In genomic region chr6:148747145-148747492, GRCh38 we compare ENCODE assay signal across 9 cellular contexts. TPM values are rescaled to one million over a fixed set of nuclear protein-coding genes. Genes with fewer than 3 reads are reported as not detected.
DNase-seq lines count a peak whose midpoint lies in the region; ATAC-seq, FAIRE-seq and TF ChIP-seq lines count a peak whose summit lies in the region.
"Had no signal": no experiment of that assay in that cellular context is flagged by ENCODE, and none has a peak within 500 bp of the region (broad histone marks: within the 10 kb centered on the region; RNA-seq: fewer than 3 reads in every experiment).

No MANE protein-coding gene starts in this region.

- H3K36me3 Mint-ChIP-seq in Calu3 (ENCODE audit: insufficient read depth, unreplicated experiment) (peaks cover 16% of the 10 kb centered on the region), type B pancreatic cell (no peaks in the 10 kb centered on the region)

- H4K8ac ChIP-seq in H1 (ENCODE audit: extremely low read depth, insufficient read depth, low read length), result no peak overlapping the region; the same call in 1 of the 2 replicates
- peak overlapping the region; percentile 27 for H4K8ac ChIP-seq in mesenchymal stem cell (ENCODE audit: low read length)

- H2AFZ ChIP-seq in H1 (ENCODE audit: low read length), result no peak overlapping the region
- peak overlapping the region; percentile 83 for H2AFZ ChIP-seq in mesenchymal stem cell (ENCODE audit: low read depth, low read length)

- no peak for TF ChIP-seq CTCF in Calu3 (IDR thresholded peaks at IDR 0.05; ENCODE audit: unreplicated experiment)
- no peak for TF ChIP-seq CTCF in H1 (IDR thresholded peaks at IDR 0.05; ENCODE audit: control extremely low read depth in 1 of 3, insufficient read depth in 1 of 3, low read depth in 1 of 3, low read length in 3 of 3)
- no peak for TF ChIP-seq CTCF in type B pancreatic cell (conservative IDR thresholded peaks at IDR 0.05)

- H3K9ac ChIP-seq in H1 (replicated peaks in 1 of 4; ENCODE audit: extremely low read depth in 1 of 4, low read depth in 3 of 4, low read length in 3 of 4), result peak overlapping the region; percentile 41 to 86 (median 64); a peak in 6 of 7 replicates
- H3K9ac ChIP-seq in mesenchymal stem cell (ENCODE audit: low read length), result peak overlapping the region; percentile 93

- intact Hi-C loops in Calu3 (cut with micrococcal nuclease; ENCODE audit: unreplicated experiment), result loop anchor here (10.0 kb wide), 1 partner anchor 88 kb away; no protein-coding TSS in a partner anchor

- H3K36me3 ChIP-seq in HAP-1 (replicated peaks) (no peaks in the 10 kb centered on the region), H1 (ENCODE audit: control insufficient read depth in 2 of 4, insufficient read depth in 4 of 4, low read length in 3 of 4) (no peaks in the 10 kb centered on the region; a peak in 1 of 8 replicates), mesenchymal stem cell (ENCODE audit: control insufficient read depth in 1 of 2, insufficient read depth in 2 of 2, low read depth in 1 of 2, low read length in 2 of 2) (no peaks in the 10 kb centered on the region)

- H3K27me3 Mint-ChIP-seq in Calu3 (ENCODE audit: unreplicated experiment), result peaks cover 16% of the 10 kb centered on the region
- peaks cover 31% of the 10 kb centered on the region for H3K27me3 Mint-ChIP-seq in type B pancreatic cell

- TF ChIP-seq RAD21 in H1 (IDR thresholded peaks at IDR 0.05 in 1 of 2, conservative IDR thresholded peaks at IDR 0.05 in 1 of 2; ENCODE audit: low read depth in 2 of 2, low read length in 2 of 2), result no peak

- peak; percentile 12 for ATAC-seq in SK-N-SH treated with all-trans-retinoic acid at 6 μM for 48 hours
- ATAC-seq in GM18519 (IDR thresholded peaks at IDR 0.05; ENCODE audit: low FRiP score, unreplicated experiment), result no peak

- peak overlapping the region; percentile 27 for H3K56ac ChIP-seq in H1 (replicated peaks; ENCODE audit: insufficient read length, low read depth, low read length)

- CTCF ChIA-PET in Calu3 (lab: Charles Lee), result no interaction called here
- CTCF ChIA-PET in H1 (lab: Charles Lee; ENCODE audit: partially characterized antibody), result interaction anchor here (0.9 to 3.1 kb wide), 3 partner anchors 11 to 46 kb away, joined by 3 to 17 read pairs (median 3); no protein-coding TSS in a partner anchor

- no TSS peak for BruUV-seq in Calu3 (replicated peaks; lab: Mats Ljungman, UMichigan)

- peaks cover 13% of the 10 kb centered on the region for H3K79me1 ChIP-seq in H1 (ENCODE audit: low read depth, low read length)
- peaks cover 16% of the 10 kb centered on the region for H3K79me1 ChIP-seq in mesenchymal stem cell (replicated peaks; ENCODE audit: low read length, poor library complexity, severe bottlenecking)

- H3K27ac Mint-ChIP-seq in Calu3 (ENCODE audit: unreplicated experiment) (no peak overlapping the region), type B pancreatic cell (peak overlapping the region; percentile 92)

- H3K79me2 ChIP-seq in H1 (ENCODE audit: control insufficient read depth in 1 of 2, insufficient read depth in 2 of 2, low read length in 2 of 2), result peaks cover 27 to 44% of the 10 kb centered on the region in 2 experiments

- H3K4me3 Mint-ChIP-seq in Calu3 (ENCODE audit: low read depth, unreplicated experiment), result peak overlapping the region; percentile 90
- H3K4me3 Mint-ChIP-seq in type B pancreatic cell, result peak overlapping the region; percentile 91

- in situ Hi-C loops in HAP-1 (cut with MboI; ENCODE audit: low sequenced_read_pairs), result loop anchor here (10.0 to 25.0 kb wide), 2 partner anchors 198 to 690 kb away; no protein-coding TSS in a partner anchor

- peak overlapping the region; percentile 99 for H3K4me2 ChIP-seq in H1 (ENCODE audit: insufficient read depth in 1 of 2, low read depth in 2 of 2, low read length in 2 of 2)
- H3K4me2 ChIP-seq in mesenchymal stem cell (ENCODE audit: low read length, poor library complexity, severe bottlenecking), result peak overlapping the region; percentile 99

- H3K4me1 Mint-ChIP-seq in Calu3 (ENCODE audit: low read depth, unreplicated experiment) (peaks cover 39% of the 10 kb centered on the region), type B pancreatic cell (ENCODE audit: unreplicated experiment) (peaks cover 19% of the 10 kb centered on the region)

- H3K4me3 ChIP-seq in HAP-1 (peak overlapping the region; percentile 87), H1 (ENCODE audit: extremely low read depth in 1 of 4, insufficient read depth in 2 of 4, low read depth in 3 of 4, low read length in 4 of 4) (peak overlapping the region; percentile 87 to 97 (median 90)), mesenchymal stem cell (ENCODE audit: insufficient read depth in 1 of 2, low read depth in 1 of 2, low read length in 2 of 2) (peak overlapping the region; percentile 82 to 88)

- H4K20me1 ChIP-seq in H1 (replicated peaks in 1 of 2; ENCODE audit: control insufficient read depth in 1 of 2, insufficient read depth in 2 of 2, low read length in 2 of 2), result peaks cover 11 to 17% of the 10 kb centered on the region in 2 experiments

- peaks cover 11% of the 10 kb centered on the region for H3K23me2 ChIP-seq in H1 (ENCODE audit: low read depth, low read length)

- H2BK120ac ChIP-seq in H1 (replicated peaks; ENCODE audit: low read depth, low read length), result no peak overlapping the region
- H2BK120ac ChIP-seq in mesenchymal stem cell (ENCODE audit: low read depth, low read length), result peak overlapping the region; percentile 82

- H3K27ac ChIP-seq in H1 (ENCODE audit: low read depth, low read length) (0 out of 2 replicates have a peak overlapping the region, but pooled peaks have one; percentile 22), mesenchymal stem cell (ENCODE audit: low read length, poor library complexity, severe bottlenecking) (no peak overlapping the region)

- H2BK5ac ChIP-seq in H1 (ENCODE audit: low read depth, low read length) (peak overlapping the region; percentile 40; the same call in 1 of the 2 replicates), mesenchymal stem cell (ENCODE audit: low read depth, low read length, poor library complexity, severe bottlenecking) (no peak overlapping the region)

- DNase-seq in Calu3, result peak; percentile 10
- DNase-seq in HAP-1 (ENCODE audit: low spot score in 2 of 2), result peak in 1 of 2 experiments; percentile 60
- DNase-seq in H1 (ENCODE audit: low read depth in 1 of 2, low spot score in 2 of 2), result no peak
- DNase-seq in mesenchymal stem cell, result peak; percentile 66
- peak; percentile 75 for DNase-seq in type B pancreatic cell (ENCODE audit: extremely low spot score, unreplicated experiment)
- no peak for DNase-seq in MV-4-11 (lab: John Stamatoyannopoulos, UW)

- H3K23ac ChIP-seq in H1 (ENCODE audit: insufficient read length) (no peak overlapping the region), mesenchymal stem cell (ENCODE audit: low read length in 2 of 2) (no peak overlapping the region)

- H3K4me1 ChIP-seq in HAP-1 (peaks cover 22% of the 10 kb centered on the region), H1 (replicated peaks in 1 of 4; ENCODE audit: control insufficient read depth in 3 of 4, insufficient read depth in 4 of 4, low read length in 3 of 4) (peaks cover 7 to 18% (median 11%) of the 10 kb centered on the region in 4 experiments), mesenchymal stem cell (ENCODE audit: control insufficient read depth, insufficient read depth, low read depth, low read length) (peaks cover 18% of the 10 kb centered on the region)

- no peak for TF ChIP-seq POLR2A in H1 (IDR thresholded peaks at IDR 0.05; ENCODE audit: control extremely low read depth in 1 of 2, low read depth in 2 of 2, low read length in 2 of 2)

- no peak for TF ChIP-seq EP300 in H1 (IDR thresholded peaks at IDR 0.05; ENCODE audit: borderline replicate concordance in 1 of 2, low read depth in 2 of 2, low read length in 2 of 2)

- H2BK12ac ChIP-seq in H1 (ENCODE audit: low read depth, low read length) (no peak overlapping the region), mesenchymal stem cell (ENCODE audit: low read length in 2 of 2) (peak overlapping the region in 1 of 2 experiments; percentile 92)

- FAIRE-seq in H1 (lab: Jason Lieb, UNC), result no peak
- FAIRE-seq: TTC549 had no signal

- peak overlapping the region; percentile 15 for H3K4ac ChIP-seq in H1 (replicated peaks; ENCODE audit: insufficient read length, low read depth, low read length)
- H3K4ac ChIP-seq in mesenchymal stem cell (ENCODE audit: low read depth in 1 of 2, low read length in 2 of 2), result peak overlapping the region in 1 of 2 experiments; percentile 3

- H3K27me3 ChIP-seq in HAP-1 (ENCODE audit: low read depth), result no peaks in the 10 kb centered on the region
- H3K27me3 ChIP-seq in H1 (replicated peaks in 1 of 4; ENCODE audit: control insufficient read depth in 3 of 4, extremely low read depth in 1 of 4, insufficient read depth in 3 of 4, low read length in 3 of 4), result no peaks in the 10 kb centered on the region
- H3K27me3 ChIP-seq in mesenchymal stem cell (ENCODE audit: control insufficient read depth in 1 of 2, insufficient read depth in 1 of 2, low read length in 2 of 2), result no peaks in the 10 kb centered on the region

- H3K9me3 Mint-ChIP-seq in Calu3 (ENCODE audit: low read depth, unreplicated experiment) (no peaks in the 10 kb centered on the region), type B pancreatic cell (no peaks in the 10 kb centered on the region)

- H4K91ac ChIP-seq in H1 (replicated peaks; ENCODE audit: insufficient read length, low read length) (no peak overlapping the region), mesenchymal stem cell (ENCODE audit: low read length) (no peak overlapping the region)

- H3K9me3 ChIP-seq in HAP-1 (no peaks in the 10 kb centered on the region), H1 (ENCODE audit: insufficient read depth in 2 of 2, low read depth in 1 of 2, low read length in 1 of 2) (no peaks in the 10 kb centered on the region), mesenchymal stem cell (ENCODE audit: control insufficient read depth, low read length) (no peaks in the 10 kb centered on the region)

- H2BK20ac ChIP-seq in H1 (ENCODE audit: low read length), result no peak overlapping the region

- POLR2A ChIA-PET in H1 (lab: Charles Lee; ENCODE audit: partially characterized antibody), result interaction anchor here (1.0 to 3.4 kb wide), 2 partner anchors 11 to 134 kb away, joined by 3 to 16 read pairs; no protein-coding TSS in a partner anchor

- 6% methylated on average over 6 of the region's 45 CpGs; no CpG with 5 or more reads in 1 of the 2 experiments for WGBS in H1 (ENCODE audit: extremely low coverage in 1 of 2, insufficient coverage in 1 of 2, insufficient read length in 1 of 2, insufficient replicate concordance in 2 of 2, low coverage in 1 of 2, low lambda C conversion rate in 2 of 2, missing lambda C conversion rate in 1 of 2), 2 experiments
- 1% methylated on average over 25 of the region's 45 CpGs for WGBS in mesenchymal stem cell

- H2AK5ac ChIP-seq in H1 (ENCODE audit: low read depth, low read length) (no peak overlapping the region), mesenchymal stem cell (ENCODE audit: low read length, severe bottlenecking) (no peak overlapping the region)

- H2BK15ac ChIP-seq in H1 (ENCODE audit: low read length), result no peak overlapping the region
- H2BK15ac ChIP-seq in mesenchymal stem cell (ENCODE audit: low read depth, poor library complexity, severe bottlenecking), result peak overlapping the region; percentile 91

- H3K14ac ChIP-seq in H1 (ENCODE audit: insufficient read length), result no peak overlapping the region
- H3K14ac ChIP-seq in mesenchymal stem cell (ENCODE audit: low read length in 2 of 2), result peak overlapping the region in 1 of 2 experiments; percentile 80

- peak overlapping the region; percentile 52; the same call in 1 of the 2 replicates for H3K18ac ChIP-seq in H1 (ENCODE audit: extremely low read depth, low read length)
- H3K18ac ChIP-seq in mesenchymal stem cell (ENCODE audit: low read depth in 1 of 2, low read length in 2 of 2), result peak overlapping the region; percentile 82 to 92

- peak overlapping the region; percentile 45 for H4K5ac ChIP-seq in H1 (ENCODE audit: insufficient read length, low read depth, low read length)

RNA-seq across cellular contexts. Expression of gene UST, which starts 0.3 kb away (rescaled TPM):
- 2.4 TPM in 2 replicates for total RNA-seq in Calu3 (2022)
- total RNA-seq in H1 (2021; fragmentation: NEBNext Ultra II Directional; extraction: Animal tissue kit (Norgen Biotek cat#: 25700)), result 31.9 and 34.5 TPM in 2 replicates
- polyA plus RNA-seq in H1 (2011; rRNA removed), result 9.5 and 13.5 TPM in 2 replicates
- polyA plus RNA-seq in H1 (2011; cell fraction: cytosol; rRNA removed), result 14.5 TPM
- polyA plus RNA-seq in H1 (2011; cell fraction: nucleus; rRNA removed), result 11.0 TPM
- 19.6 to 25.7 TPM (median 21.6 TPM) in 4 replicates for polyA plus RNA-seq in H1 (2012, experiment 1 of 2)
- 14.0 TPM for polyA plus RNA-seq in H1 (2012, experiment 2 of 2)
- 36.2 TPM for polyA plus RNA-seq in H1 (2013, experiment 1 of 2)
- 38.7 TPM for polyA plus RNA-seq in H1 (2013, experiment 2 of 2)
- 16.8 and 20.8 TPM in 2 replicates for polyA minus RNA-seq in H1 (2011; rRNA and poly(A)+ RNA removed)
- 17.0 TPM for polyA minus RNA-seq in H1 (2011; cell fraction: cytosol; rRNA and poly(A)+ RNA removed)
- 28.7 TPM for polyA minus RNA-seq in H1 (2011; cell fraction: nucleus; rRNA and poly(A)+ RNA removed)
- 9.2 TPM for polyA plus RNA-seq in mesenchymal stem cell (2013, experiment 1 of 2)
- 8.9 TPM for polyA plus RNA-seq in mesenchymal stem cell (2013, experiment 2 of 2)
- total RNA-seq in type B pancreatic cell (ENCODE audit: low replicate concordance), result 8.4 and 9.7 TPM in 2 replicates

Comparison
In these comparisons a context has a peak if more than half of its experiments do, and no peak if none do; other contexts are left out.
1. DNase-seq: peak in Calu3 (single experiment), mesenchymal stem cell (single experiment) and type B pancreatic cell (single experiment); none in H1 (0 of 2) and MV-4-11 (single experiment).
2. Peak in every context shown above with its lines, with median percentiles within 50 percentile points of each other: H3K4me3 ChIP-seq.